9 cellular contexts compared by ENCODE assay signal in the genomic region with DNA sequence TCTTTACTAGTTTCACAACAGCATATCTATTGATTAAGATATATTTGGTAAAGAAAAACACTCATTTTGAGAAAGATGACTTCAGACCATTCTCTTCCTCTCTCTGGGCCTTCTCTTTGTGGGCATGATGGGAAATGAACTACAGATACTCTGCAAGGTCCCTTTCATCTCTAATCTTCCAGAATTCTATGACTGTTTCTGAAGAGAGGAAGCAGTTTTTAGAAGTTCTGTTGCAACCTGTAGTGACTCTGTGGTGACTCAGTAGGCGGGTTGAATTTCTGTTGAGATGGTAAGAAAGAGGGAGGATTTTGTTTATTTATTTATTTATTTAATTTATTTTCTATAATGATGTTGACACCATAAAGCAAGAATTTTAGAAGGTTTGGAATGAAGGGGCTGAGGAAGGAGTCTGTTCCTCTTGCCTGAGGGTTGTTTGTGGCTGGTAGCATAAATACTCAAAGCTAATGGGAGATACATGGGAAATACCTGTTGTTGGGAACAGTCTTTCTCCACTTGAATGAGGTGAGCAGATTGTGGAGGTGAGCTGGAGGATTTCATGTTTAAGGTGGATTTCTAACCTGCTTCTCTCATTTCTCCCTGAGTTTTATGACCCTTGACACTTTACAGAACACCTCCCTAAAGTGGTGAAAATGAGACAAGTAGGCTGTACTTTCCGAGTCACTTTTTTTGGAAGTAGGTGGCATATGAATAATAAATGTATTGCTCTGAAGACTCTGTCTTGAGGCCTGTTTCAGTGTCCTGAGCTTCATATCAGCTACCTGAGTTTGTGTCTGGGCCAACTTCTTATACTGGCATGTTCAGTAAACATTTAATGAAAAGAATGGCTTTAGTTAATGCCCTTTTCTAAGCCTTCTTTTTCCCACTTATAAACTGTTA. TPM values are rescaled to one million over a fixed set of nuclear protein-coding genes. Genes with fewer than 3 reads are reported as not detected.
DNase-seq lines count a peak whose midpoint lies in the region; ATAC-seq lines count a peak whose summit lies in the region.
"Had no signal": no experiment of that assay in that cellular context is flagged by ENCODE, and none has a peak within 500 bp of the region (broad histone marks: within the 10 kb centered on the region; RNA-seq: fewer than 3 reads in every experiment).

No MANE protein-coding gene starts in this region.

- H3K36me3 Mint-ChIP-seq in activated CD8-positive, alpha-beta T cell treated with anti-CD3 and anti-CD28 coated beads, Interleukin-2, amount 10 ng/mL, durations not matched to agents 7 days and 5 days (ENCODE audit: low read depth) = peaks cover 10% of the 10 kb centered on the region

- POLR2A ChIA-PET in activated CD8-positive, alpha-beta T cell treated with anti-CD3 and anti-CD28 coated beads, Interleukin-2, amount 10 ng/mL, durations not matched to agents 7 days and 5 days (lab: Charles Lee) = interaction anchor here (1.1 kb wide), 1 partner anchor 15 kb away, joined by 3 read pairs; the partner anchor contains the start of gene ACSS2

- H3K9me3 Mint-ChIP-seq in activated CD8-positive, alpha-beta T cell treated with anti-CD3 and anti-CD28 coated beads, Interleukin-2, amount 10 ng/mL, durations not matched to agents 7 days and 5 days (ENCODE audit: insufficient read depth) = no peaks in the 10 kb centered on the region

- H3K4me1 Mint-ChIP-seq in activated CD8-positive, alpha-beta T cell treated with anti-CD3 and anti-CD28 coated beads, Interleukin-2, amount 10 ng/mL, durations not matched to agents 7 days and 5 days (ENCODE audit: low read depth) = peaks cover 33% of the 10 kb centered on the region

- no peak overlapping the region for H3K4me3 Mint-ChIP-seq in activated CD8-positive, alpha-beta T cell treated with anti-CD3 and anti-CD28 coated beads, Interleukin-2, amount 10 ng/mL, durations not matched to agents 7 days and 5 days

- CTCF ChIA-PET in activated CD8-positive, alpha-beta T cell treated with anti-CD3 and anti-CD28 coated beads, Interleukin-2, amount 10 ng/mL, durations not matched to agents 7 days and 5 days (lab: Charles Lee) = interaction anchor here (0.8 to 3.3 kb wide), 5 partner anchors 11 to 64 kb away, joined by 3 to 17 read pairs (median 5); partner anchors contain the start of genes ACSS2, GGT7, GSS and MYH7B

- H3K27ac Mint-ChIP-seq in activated CD8-positive, alpha-beta T cell treated with anti-CD3 and anti-CD28 coated beads, Interleukin-2, amount 10 ng/mL, durations not matched to agents 7 days and 5 days = peak overlapping the region; percentile 27

- peak; percentile 88 for DNase-seq in CD1c-positive myeloid dendritic cell (ENCODE audit: extremely low spot score)
- peak; percentile 36 for DNase-seq in LoVo (ENCODE audit: low spot score)
- no peak for DNase-seq in activated CD8-positive, alpha-beta T cell treated with anti-CD3 and anti-CD28 coated beads, Interleukin-2, amount 10 ng/mL, durations not matched to agents 7 days and 5 days
- DNase-seq in kidney tubule cell (ENCODE audit: low spot score) = peak; percentile 65
- no peak for DNase-seq in UCSD-AML1 (lab: John Stamatoyannopoulos, UW; ENCODE audit: unreplicated experiment)
- DNase-seq in NCI-H82 (lab: John Stamatoyannopoulos, UW) = no peak
- DNase-seq: activated gamma-delta T cell treated with Interleukin-2 at 50 U/mL for 16 hours had no signal

- H3K27me3 Mint-ChIP-seq in activated CD8-positive, alpha-beta T cell treated with anti-CD3 and anti-CD28 coated beads, Interleukin-2, amount 10 ng/mL, durations not matched to agents 7 days and 5 days (ENCODE audit: low read depth) = no peaks in the 10 kb centered on the region

- ATAC-seq in activated CD8-positive, alpha-beta T cell treated with anti-CD3 and anti-CD28 coated beads, Interleukin-2, amount 10 ng/mL, durations not matched to agents 7 days and 5 days = peak; percentile 73
- no peak for ATAC-seq in HG03520 (IDR thresholded peaks at IDR 0.05; ENCODE audit: unreplicated experiment)
- ATAC-seq in GM21367 (IDR thresholded peaks at IDR 0.05; ENCODE audit: unreplicated experiment) = no peak

RNA-seq across cellular contexts. Expression of gene ACSS2, which starts 15.0 kb away (rescaled TPM):
- total RNA-seq in activated CD8-positive, alpha-beta T cell treated with anti-CD3 and anti-CD28 coated beads, Interleukin-2, amount 10 ng/mL, durations not matched to agents 7 days and 5 days = 10 to 100 TPM; 24.0 to 25.5 TPM

RNA-seq across cellular contexts. Expression of gene GGT7, which starts 18.8 kb away (rescaled TPM):
- 1 to 10 TPM; 5.2 to 6.0 TPM for total RNA-seq in activated CD8-positive, alpha-beta T cell treated with anti-CD3 and anti-CD28 coated beads, Interleukin-2, amount 10 ng/mL, durations not matched to agents 7 days and 5 days

Comparison
In these comparisons a context has a peak if more than half of its experiments do, and no peak if none do; other contexts are left out.
1. DNase-seq: peak in CD1c-positive myeloid dendritic cell (single experiment), LoVo (single experiment) and kidney tubule cell (single experiment); none in activated CD8-positive, alpha-beta T cell treated with anti-CD3 and anti-CD28 coated beads, Interleukin-2, amount 10 ng/mL, durations not matched to agents 7 days and 5 days (single experiment), UCSD-AML1 (single experiment) and NCI-H82 (single experiment).